In the genomic region with DNA sequence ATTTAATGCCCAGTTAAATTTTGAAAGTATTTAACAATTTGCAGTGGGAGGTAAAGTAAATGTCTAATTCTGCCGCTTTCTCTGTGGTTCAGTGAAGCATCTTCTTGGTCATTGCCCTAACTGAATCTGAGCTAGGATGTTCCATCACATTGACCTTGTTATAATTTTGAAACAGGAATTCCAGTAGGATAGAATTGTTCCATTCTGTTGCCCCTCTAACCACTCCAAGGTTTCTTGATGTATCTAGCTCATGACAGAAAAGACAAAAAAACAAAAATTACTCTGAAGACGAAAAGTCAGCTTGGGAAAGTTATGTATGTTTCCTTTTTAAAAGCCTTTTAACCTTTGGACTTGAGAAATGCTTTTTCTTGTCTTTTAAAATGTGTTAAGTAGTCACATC, we compare ENCODE assay signal across 24 cellular contexts.
"Had no signal": no experiment of that assay in that cellular context is flagged by ENCODE, and none has a peak within 500 bp of the region (broad histone marks: within the 10 kb centered on the region; RNA-seq: fewer than 3 reads in every experiment).

No MANE protein-coding gene starts in this region.

- ATAC-seq: natural killer cell; psoas muscle; right cardiac atrium; right lobe of liver; stimulated activated effector memory CD8-positive, alpha-beta T cell treated with anti-CD3 and anti-CD28 coated beads, Interleukin-12 subunit alpha, Interleukin-12 subunit beta, amount 100 ng/mL, for 72 hours; stimulated activated naive B cell treated with anti-CD40 and anti-IgM and Interleukin-4, amounts not matched to agents 10 μg/mL and 1 μg/mL and 100 μg/mL, for 72 hours had no signal

- H3K36me3 Mint-ChIP-seq: stimulated activated effector memory CD8-positive, alpha-beta T cell treated with anti-CD3 and anti-CD28 coated beads, Interleukin-12 subunit alpha, Interleukin-12 subunit beta, amount 100 ng/mL, for 72 hours; stimulated activated naive B cell treated with anti-CD40 and anti-IgM and Interleukin-4, amounts not matched to agents 10 μg/mL and 1 μg/mL and 100 μg/mL, for 72 hours had no signal

- DNase-seq: natural killer cell; nephron progenitor cell; nucleus accumbens; ovary; posterior cingulate gyrus; psoas muscle; right cardiac atrium; right lobe of liver; sigmoid colon; small intestine; stimulated activated CD4-positive, alpha-beta T cell treated with anti-CD3 and anti-CD28 coated beads, Interleukin-15, amount 100 ng/mL, for 24 hours; stimulated activated CD4-positive, alpha-beta T cell treated with anti-CD3 and anti-CD28 coated beads, Interleukin-2, amount 100 ng/mL, for 24 hours; stimulated activated CD4-positive, alpha-beta T cell treated with anti-CD3 and anti-CD28 coated beads, Interleukin-2, amount 100 ng/mL, for 48 hours; stimulated activated CD4-positive, alpha-beta T cell treated with anti-CD3 and anti-CD28 coated beads, Interleukin-4, amount 100 ng/mL, for 24 hours; stimulated activated naive B cell treated with anti-CD40 and anti-IgM and Interleukin-4, amounts not matched to agents 10 μg/mL and 1 μg/mL and 100 μg/mL, for 72 hours; stimulated activated naive CD4-positive, alpha-beta T cell treated with Interleukin-2 at 50 U/mL for 16 hours; stomach; thyroid gland; trophoblast cell; upper lobe of left lung had no signal

- H3K27ac Mint-ChIP-seq: natural killer cell; nephron progenitor cell; progenitor cell of endocrine pancreas; stimulated activated effector memory CD8-positive, alpha-beta T cell treated with anti-CD3 and anti-CD28 coated beads, Interleukin-12 subunit alpha, Interleukin-12 subunit beta, amount 100 ng/mL, for 72 hours; stimulated activated naive B cell treated with anti-CD40 and anti-IgM and Interleukin-4, amounts not matched to agents 10 μg/mL and 1 μg/mL and 100 μg/mL, for 72 hours; stimulated activated naive CD8-positive, alpha-beta T cell treated with anti-CD3 and anti-CD28 coated beads, Interleukin-15, Interleukin-2, amounts not matched to agents 100 ng/mL and 50 ng/mL, for 24 hours had no signal

- H3K4me1 Mint-ChIP-seq: natural killer cell; neural crest cell; stimulated activated effector memory CD8-positive, alpha-beta T cell treated with anti-CD3 and anti-CD28 coated beads, Interleukin-12 subunit alpha, Interleukin-12 subunit beta, amount 100 ng/mL, for 72 hours; stimulated activated naive B cell treated with anti-CD40 and anti-IgM and Interleukin-4, amounts not matched to agents 10 μg/mL and 1 μg/mL and 100 μg/mL, for 72 hours had no signal

- H3K9me3 Mint-ChIP-seq: neural crest cell had no signal

- H3K27me3 Mint-ChIP-seq: stimulated activated naive B cell treated with anti-CD40 and anti-IgM and Interleukin-4, amounts not matched to agents 10 μg/mL and 1 μg/mL and 100 μg/mL, for 72 hours; stimulated activated naive CD8-positive, alpha-beta T cell treated with anti-CD3 and anti-CD28 coated beads, Interleukin-15, Interleukin-2, amounts not matched to agents 100 ng/mL and 50 ng/mL, for 24 hours had no signal

- H3K4me3 Mint-ChIP-seq: natural killer cell; nephron progenitor cell; neural crest cell; stimulated activated effector memory CD8-positive, alpha-beta T cell treated with anti-CD3 and anti-CD28 coated beads, Interleukin-12 subunit alpha, Interleukin-12 subunit beta, amount 100 ng/mL, for 72 hours; stimulated activated naive B cell treated with anti-CD40 and anti-IgM and Interleukin-4, amounts not matched to agents 10 μg/mL and 1 μg/mL and 100 μg/mL, for 72 hours; stimulated activated naive CD8-positive, alpha-beta T cell treated with anti-CD3 and anti-CD28 coated beads, Interleukin-15, Interleukin-2, amounts not matched to agents 100 ng/mL and 50 ng/mL, for 24 hours had no signal
